Comparison of ENCODE assay signal across 8 cellular contexts in the genomic region with DNA sequence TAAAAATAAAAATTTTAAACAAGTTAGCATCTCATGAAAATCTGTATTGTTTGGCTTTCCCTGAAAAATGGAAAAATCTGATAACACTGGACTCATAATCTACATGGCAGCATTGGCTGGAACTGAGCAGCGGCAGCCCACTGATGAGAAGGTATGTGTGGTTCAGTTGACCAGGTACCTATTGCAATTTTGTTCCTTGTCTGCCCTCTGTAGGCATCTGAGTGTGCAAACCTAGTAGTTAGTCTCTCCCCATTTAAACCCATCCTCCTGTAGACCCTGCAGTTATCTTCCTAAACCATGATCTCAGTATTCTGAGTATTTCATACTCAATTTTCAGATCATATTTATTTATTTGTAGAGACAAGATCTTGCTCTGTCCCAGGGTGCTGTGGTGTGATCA. TPM values are rescaled to one million over a fixed set of nuclear protein-coding genes. Genes with fewer than 3 reads are reported as not detected.
DNase-seq lines count a peak whose midpoint lies in the region; ATAC-seq and TF ChIP-seq lines count a peak whose summit lies in the region.

No MANE protein-coding gene starts in this region.

- no peak overlapping the region for H2AFZ ChIP-seq in PC-9

- H3K4me3 ChIP-seq in DOHH2 (ENCODE audit: low read length) (no peak overlapping the region), PC-9 (no peak overlapping the region), cardiac muscle cell (no peak overlapping the region), aorta (ENCODE audit: low read length in 2 of 2) (no peak overlapping the region)

- H3K4me1 ChIP-seq in DOHH2 (ENCODE audit: control insufficient read depth, low read length) (no peaks in the 10 kb centered on the region), PC-9 (replicated peaks; ENCODE audit: insufficient read depth) (no peaks in the 10 kb centered on the region), cardiac muscle cell (ENCODE audit: low read depth) (no peaks in the 10 kb centered on the region), aorta (ENCODE audit: control insufficient read depth in 1 of 2, insufficient read depth in 2 of 2, low read length in 2 of 2) (no peaks in the 10 kb centered on the region)

- intact Hi-C loops in PC-9 (cut with micrococcal nuclease; ENCODE audit: unreplicated experiment): loop anchor here (1.0 to 2.0 kb wide), 2 partner anchors 59 to 142 kb away; a partner anchor contains a TSS
- intact Hi-C loops in aorta (cut with DNase I): loop anchor here (10.0 kb wide), 1 partner anchor 65 kb away; no protein-coding TSS in a partner anchor

- POLR2A ChIA-PET in PC-9 (lab: Charles Lee; ENCODE audit: unreplicated experiment): no interaction called here

- H3F3A ChIP-seq in DOHH2 (ENCODE audit: control insufficient read depth, insufficient read depth) (no peaks in the 10 kb centered on the region), PC-9 (ENCODE audit: insufficient read depth, low read depth) (no peaks in the 10 kb centered on the region)

- H3K27me3 ChIP-seq in DOHH2 (ENCODE audit: control insufficient read depth, low read length) (peaks cover 2% of the 10 kb centered on the region; the same call in 1 of the 2 replicates), PC-9 (ENCODE audit: insufficient read depth, low read depth) (no peaks in the 10 kb centered on the region), cardiac muscle cell (peaks cover 2% of the 10 kb centered on the region), aorta (ENCODE audit: control insufficient read depth in 1 of 2, insufficient read depth in 2 of 2, low read length in 1 of 2) (no peaks in the 10 kb centered on the region)

- H4K20me1 ChIP-seq in DOHH2 (ENCODE audit: control insufficient read depth, insufficient read depth, low read depth, low read length): no peaks in the 10 kb centered on the region
- no peaks in the 10 kb centered on the region for H4K20me1 ChIP-seq in PC-9 (ENCODE audit: insufficient read depth)

- CTCF ChIA-PET in PC-9 (lab: Charles Lee): no interaction called here

- H3K79me2 ChIP-seq in DOHH2 (ENCODE audit: control insufficient read depth, low read length): no peaks in the 10 kb centered on the region
- no peaks in the 10 kb centered on the region for H3K79me2 ChIP-seq in PC-9 (ENCODE audit: low read depth)

- H3K36me3 ChIP-seq in DOHH2 (ENCODE audit: control insufficient read depth, low read length) (no peaks in the 10 kb centered on the region), PC-9 (ENCODE audit: low read depth) (no peaks in the 10 kb centered on the region), cardiac muscle cell (no peaks in the 10 kb centered on the region), aorta (ENCODE audit: control insufficient read depth in 1 of 2, insufficient read depth in 2 of 2, low read length in 1 of 2) (no peaks in the 10 kb centered on the region)

- no TSS peak for BruUV-seq in PC-9 (replicated peaks; lab: Mats Ljungman, UMichigan)

- no peaks in the 10 kb centered on the region for H3K9me2 ChIP-seq in DOHH2 (replicated peaks; ENCODE audit: control insufficient read depth, low read length)
- no peaks in the 10 kb centered on the region for H3K9me2 ChIP-seq in PC-9 (ENCODE audit: insufficient read depth)

- H3K4me2 ChIP-seq in DOHH2 (ENCODE audit: low read length) (no peak overlapping the region), PC-9 (no peak overlapping the region)

- ATAC-seq in GM21526 (IDR thresholded peaks at IDR 0.05; ENCODE audit: low FRiP score, unreplicated experiment) (peak; percentile 70), aorta (ENCODE audit: low FRiP score) (no peak)

- 37 to 38% methylated on average over 1 of the region's 1 CpG for WGBS in aorta, 2 donors

- no peak overlapping the region for H3K27ac ChIP-seq in DOHH2 (ENCODE audit: low read depth, low read length)
- no peak overlapping the region for H3K27ac ChIP-seq in PC-9
- no peak overlapping the region for H3K27ac ChIP-seq in cardiac muscle cell
- H3K27ac ChIP-seq in aorta (ENCODE audit: low read depth in 1 of 2, low read length in 2 of 2): no peak overlapping the region

- DNase-seq in PC-9: peak in 1 of 2 experiments; percentile 6
- DNase-seq in cardiac muscle cell (ENCODE audit: low read depth in 1 of 2, low spot score in 1 of 2): peak; percentile 30 to 37
- no peak for DNase-seq in C1 segment of cervical spinal cord (lab: John Stamatoyannopoulos, UW)
- DNase-seq in activated effector memory CD4-positive, alpha-beta T cell treated with Interleukin-2 at 50 U/mL for 16 hours: no peak
- DNase-seq in aorta: no peak
- DNase-seq in COLO829 (ENCODE audit: low spot score): no peak

- no peaks in the 10 kb centered on the region for H3K9me3 ChIP-seq in DOHH2 (ENCODE audit: control insufficient read depth, insufficient read depth, low read length)
- H3K9me3 ChIP-seq in PC-9 (ENCODE audit: insufficient read depth, low read depth): peaks cover 7% of the 10 kb centered on the region; the same call in 1 of the 2 replicates
- H3K9me3 ChIP-seq in cardiac muscle cell (ENCODE audit: low read depth): no peaks in the 10 kb centered on the region
- H3K9me3 ChIP-seq in aorta (ENCODE audit: control insufficient read depth, low read length): no peaks in the 10 kb centered on the region

- TF ChIP-seq CTCF in DOHH2 (IDR thresholded peaks at IDR 0.05; ENCODE audit: low read depth, low read length, poor library complexity, severe bottlenecking): peak; percentile 37
- TF ChIP-seq CTCF in PC-9 (conservative IDR thresholded peaks at IDR 0.05): peak; percentile 43; the same call in 1 of the 2 replicates
- peak; percentile 22 for TF ChIP-seq CTCF in cardiac muscle cell (IDR thresholded peaks at IDR 0.05; ENCODE audit: low read depth, low read length)

RNA-seq across cellular contexts. Expression of a gene that starts 59.4 kb away (rescaled TPM):
- total RNA-seq in PC-9 (2021): 312 and 339 TPM in 2 replicates
- total RNA-seq in cardiac muscle cell: 255 and 433 TPM in 2 replicates
- 136 and 202 TPM in 2 replicates for polyA plus RNA-seq in cardiac muscle cell
- 100 to 1,000 TPM; 153 to 157 TPM for total RNA-seq in aorta
- 100 to 1,000 TPM; 104 to 142 TPM for polyA plus RNA-seq in aorta

Comparison
In these comparisons a context has a peak if more than half of its experiments do, and no peak if none do; other contexts are left out.
1. DNase-seq: peak in cardiac muscle cell (2 of 2); none in C1 segment of cervical spinal cord (0 of 14), activated effector memory CD4-positive, alpha-beta T cell treated with Interleukin-2 at 50 U/mL for 16 hours (single experiment), aorta (0 of 2) and COLO829 (single experiment).
2. Peak in every context shown above with its lines, with median percentiles within 50 percentile points of each other: CTCF ChIP-seq.